12 cellular contexts compared by ENCODE assay signal in the genomic region with DNA sequence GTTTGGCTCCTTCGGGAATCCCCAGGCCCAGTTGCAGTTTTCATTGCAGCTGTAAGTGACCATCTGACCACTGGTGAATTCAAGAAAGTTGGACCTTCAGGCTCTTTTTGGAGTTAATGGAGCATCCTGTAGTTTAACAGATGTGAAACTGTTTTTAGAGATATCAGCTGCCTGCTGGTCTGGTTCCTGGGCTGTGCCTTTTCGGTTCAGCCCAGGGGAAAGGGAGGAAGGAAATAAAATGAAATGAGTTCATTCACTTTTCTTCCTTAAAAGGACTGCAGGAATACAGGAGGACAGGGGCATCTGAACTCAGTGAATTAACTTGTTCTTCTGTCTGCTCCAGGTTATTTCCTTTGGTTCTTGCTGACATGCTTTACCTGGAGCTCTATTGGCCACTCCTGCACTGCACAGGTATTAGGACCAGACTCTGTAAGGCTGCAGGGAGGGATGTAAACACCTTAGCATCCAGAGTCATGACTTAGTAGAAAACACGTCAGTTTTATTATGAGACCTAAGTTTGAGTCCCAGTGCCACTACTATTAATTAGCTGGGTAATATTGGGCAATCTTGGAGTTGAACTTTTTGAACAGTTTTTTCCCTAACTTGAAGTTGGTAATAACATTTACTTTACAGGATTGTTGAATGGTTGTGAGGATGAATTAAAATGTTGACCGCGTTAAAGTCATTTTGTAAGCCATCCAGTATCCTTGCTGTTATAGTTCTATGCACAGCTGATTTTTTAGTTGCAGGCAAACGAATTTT.
DNase-seq lines count a peak whose midpoint lies in the region; ATAC-seq and TF ChIP-seq lines count a peak whose summit lies in the region.
"Had no signal": no experiment of that assay in that cellular context is flagged by ENCODE, and none has a peak within 500 bp of the region (broad histone marks: within the 10 kb centered on the region; RNA-seq: fewer than 3 reads in every experiment).

No MANE protein-coding gene starts in this region.

- ATAC-seq in psoas muscle (no peak), HG02759 (IDR thresholded peaks at IDR 0.05; ENCODE audit: unreplicated experiment) (no peak)

- POLR2A ChIA-PET in activated CD4-positive, alpha-beta memory T cell treated with anti-CD3 and anti-CD28 coated beads, Interleukin-2, amount 10 ng/mL, durations not matched to agents 7 days and 5 days (lab: Charles Lee), result interaction anchor here (1.4 kb wide), 1 partner anchor 13 kb away, joined by 3 read pairs; no protein-coding TSS in a partner anchor

- no peak for DNase-seq in HFFc6
- peak in 1 of 2 donors; percentile 15 for DNase-seq in fibroblast of lung (ENCODE audit: low read depth in 2 of 2)
- no peak for DNase-seq in psoas muscle
- DNase-seq in RPMI8226, result no peak
- DNase-seq in activated CD4-positive, alpha-beta memory T cell treated with anti-CD3 and anti-CD28 coated beads, Interleukin-2, amount 10 ng/mL, durations not matched to agents 7 days and 5 days, result no peak
- DNase-seq: activated CD4-positive, alpha-beta T cell treated with anti-CD3 and anti-CD28 coated beads, Interleukin-2, amount 10 ng/mL, durations not matched to agents 24 days and 14 days; esophagus squamous epithelium; NCI-H1694; NCI-H526 treated with DMSO at 0.1 percent for 48 hours had no signal

- no peaks in the 10 kb centered on the region for H3K9me3 Mint-ChIP-seq in HFFc6
- no peaks in the 10 kb centered on the region for H3K9me3 Mint-ChIP-seq in activated CD4-positive, alpha-beta memory T cell treated with anti-CD3 and anti-CD28 coated beads, Interleukin-2, amount 10 ng/mL, durations not matched to agents 7 days and 5 days
- H3K9me3 Mint-ChIP-seq: activated CD4-positive, alpha-beta T cell treated with anti-CD3 and anti-CD28 coated beads, Interleukin-2, amount 10 ng/mL, durations not matched to agents 24 days and 14 days had no signal

- H4K20me1 ChIP-seq in fibroblast of lung (ENCODE audit: control insufficient read depth, extremely low read depth, insufficient read depth, low read length), result no peaks in the 10 kb centered on the region

- no peak overlapping the region for H3K9ac ChIP-seq in fibroblast of lung (ENCODE audit: insufficient read depth, low read length)

- no peak overlapping the region for H2AFZ ChIP-seq in fibroblast of lung (ENCODE audit: low read length)

- intact Hi-C loops in psoas muscle (cut with DNase I), result no loop called here

- no peaks in the 10 kb centered on the region for H3K79me2 ChIP-seq in fibroblast of lung (ENCODE audit: control insufficient read depth, insufficient read depth, low read length)

- no peak for TF ChIP-seq CTCF in HFFc6 (IDR thresholded peaks at IDR 0.05)
- TF ChIP-seq CTCF in fibroblast of lung (conservative IDR thresholded peaks at IDR 0.05 in 1 of 2, IDR thresholded peaks at IDR 0.05 in 1 of 2; ENCODE audit: low read depth in 1 of 2, low read length in 2 of 2), result no peak
- no peak for TF ChIP-seq CTCF in psoas muscle (IDR thresholded peaks at IDR 0.05)

- H3K9me3 ChIP-seq in fibroblast of lung (ENCODE audit: control insufficient read depth, insufficient read depth, low read depth, low read length) (no peaks in the 10 kb centered on the region), psoas muscle (no peaks in the 10 kb centered on the region)
- H3K9me3 ChIP-seq: esophagus squamous epithelium, thoracic aorta had no signal

- H3K4me1 Mint-ChIP-seq in HFFc6 (ENCODE audit: low read depth), result peaks cover 66% of the 10 kb centered on the region
- H3K4me1 Mint-ChIP-seq in activated CD4-positive, alpha-beta memory T cell treated with anti-CD3 and anti-CD28 coated beads, Interleukin-2, amount 10 ng/mL, durations not matched to agents 7 days and 5 days, result peaks cover 39% of the 10 kb centered on the region

- H3K4me2 ChIP-seq in fibroblast of lung (ENCODE audit: extremely low read depth, insufficient read depth, low read length), result no peak overlapping the region

- H3K36me3 ChIP-seq in fibroblast of lung (ENCODE audit: control insufficient read depth, insufficient read depth, low read length) (no peaks in the 10 kb centered on the region), psoas muscle (ENCODE audit: insufficient read depth in 1 of 2, low read depth in 1 of 2) (no peaks in the 10 kb centered on the region)
- H3K36me3 ChIP-seq: esophagus squamous epithelium, thoracic aorta had no signal

- H3K27me3 ChIP-seq in fibroblast of lung (ENCODE audit: control insufficient read depth, insufficient read depth, low read length) (no peaks in the 10 kb centered on the region), psoas muscle (ENCODE audit: insufficient read depth in 3 of 3, low read length in 2 of 3) (no peaks in the 10 kb centered on the region)
- H3K27me3 ChIP-seq: esophagus squamous epithelium had no signal

- WGBS in psoas muscle, 3 donors, result 68 to 73% (median 69%) methylated on average over 6 of the region's 6 CpGs

- no peaks in the 10 kb centered on the region for H3K36me3 Mint-ChIP-seq in HFFc6 (ENCODE audit: low read depth)
- H3K36me3 Mint-ChIP-seq in activated CD4-positive, alpha-beta memory T cell treated with anti-CD3 and anti-CD28 coated beads, Interleukin-2, amount 10 ng/mL, durations not matched to agents 7 days and 5 days (ENCODE audit: low read depth), result peaks cover 14% of the 10 kb centered on the region

- no peak overlapping the region; the same call in 1 of the 2 replicates for H3K4me3 Mint-ChIP-seq in HFFc6
- no peak overlapping the region for H3K4me3 Mint-ChIP-seq in activated CD4-positive, alpha-beta memory T cell treated with anti-CD3 and anti-CD28 coated beads, Interleukin-2, amount 10 ng/mL, durations not matched to agents 7 days and 5 days
- H3K4me3 Mint-ChIP-seq: activated CD4-positive, alpha-beta T cell treated with anti-CD3 and anti-CD28 coated beads, Interleukin-2, amount 10 ng/mL, durations not matched to agents 24 days and 14 days had no signal

- H3K4me1 ChIP-seq in fibroblast of lung (ENCODE audit: control insufficient read depth, extremely low read depth, insufficient read depth, low read length) (peaks cover 40% of the 10 kb centered on the region), psoas muscle (peaks cover 77% of the 10 kb centered on the region)

- CTCF ChIA-PET in activated CD4-positive, alpha-beta memory T cell treated with anti-CD3 and anti-CD28 coated beads, Interleukin-2, amount 10 ng/mL, durations not matched to agents 7 days and 5 days (lab: Charles Lee), result no interaction called here

- H3K27ac ChIP-seq in fibroblast of lung (ENCODE audit: insufficient read depth, low read length), result peak overlapping the region; percentile 53
- H3K27ac ChIP-seq in psoas muscle, result peak overlapping the region; percentile 28
- H3K27ac ChIP-seq: esophagus squamous epithelium, thoracic aorta had no signal

- peak overlapping the region; percentile 14; the same call in 1 of the 2 replicates for H3K27ac Mint-ChIP-seq in HFFc6
- H3K27ac Mint-ChIP-seq in activated CD4-positive, alpha-beta memory T cell treated with anti-CD3 and anti-CD28 coated beads, Interleukin-2, amount 10 ng/mL, durations not matched to agents 7 days and 5 days, result no peak overlapping the region
- H3K27ac Mint-ChIP-seq: activated CD4-positive, alpha-beta T cell treated with anti-CD3 and anti-CD28 coated beads, Interleukin-2, amount 10 ng/mL, durations not matched to agents 24 days and 14 days had no signal

- no peak overlapping the region for H3K4me3 ChIP-seq in fibroblast of lung (replicated peaks in 1 of 4; ENCODE audit: control extremely low read depth in 1 of 4, insufficient read depth in 1 of 4, low read depth in 3 of 4, low read length in 4 of 4)
- peak overlapping the region; percentile 12 for H3K4me3 ChIP-seq in psoas muscle
- H3K4me3 ChIP-seq: esophagus squamous epithelium, thoracic aorta had no signal

- H3K27me3 Mint-ChIP-seq in HFFc6 (ENCODE audit: insufficient read depth), result no peaks in the 10 kb centered on the region; the same call in 1 of the 2 replicates
- no peaks in the 10 kb centered on the region for H3K27me3 Mint-ChIP-seq in activated CD4-positive, alpha-beta memory T cell treated with anti-CD3 and anti-CD28 coated beads, Interleukin-2, amount 10 ng/mL, durations not matched to agents 7 days and 5 days
- H3K27me3 Mint-ChIP-seq: activated CD4-positive, alpha-beta T cell treated with anti-CD3 and anti-CD28 coated beads, Interleukin-2, amount 10 ng/mL, durations not matched to agents 24 days and 14 days had no signal

TF ChIP-seq in PFSK-1, 5 proteins besides CTCF, POLR2A, EP300 and RAD21:
- TF ChIP-seq SIN3A (IDR thresholded peaks at IDR 0.05; ENCODE audit: borderline replicate concordance, insufficient read depth, low read length) (peak; percentile 76; the same call in 1 of the 2 replicates), TAF1 (IDR thresholded peaks at IDR 0.05; ENCODE audit: borderline replicate concordance, insufficient read depth, low read length) (no peak)
